1 cellular context compared by ENCODE assay signal in genomic region chr10:91191581-91191919, GRCh38.
TF ChIP-seq lines count a peak whose summit lies in the region.

No MANE protein-coding gene starts in this region.

TF ChIP-seq in HepG2, 621 proteins besides CTCF, POLR2A, EP300 and RAD21:
- no peak for TF ChIP-seq NFYB (CRISPR knock-in tag; IDR thresholded peaks at IDR 0.05)
- no peak for TF ChIP-seq THAP8 (CRISPR knock-in tag; IDR thresholded peaks at IDR 0.05; ENCODE audit: borderline replicate concordance)
- TF ChIP-seq ZNF570 (CRISPR knock-in tag; IDR thresholded peaks at IDR 0.05; ENCODE audit: borderline replicate concordance) = no peak
- TF ChIP-seq ARID4A (CRISPR knock-in tag; IDR thresholded peaks at IDR 0.05; ENCODE audit: borderline replicate concordance) = no peak
- no peak for TF ChIP-seq HIC2 (CRISPR knock-in tag; IDR thresholded peaks at IDR 0.05; ENCODE audit: low read depth)
- TF ChIP-seq STAT5B (CRISPR knock-in tag; IDR thresholded peaks at IDR 0.05) = no peak
- no peak for TF ChIP-seq PAXIP1 (CRISPR knock-in tag; conservative IDR thresholded peaks at IDR 0.05)
- no peak for TF ChIP-seq ZKSCAN1 (IDR thresholded peaks at IDR 0.05; ENCODE audit: low read length)
- TF ChIP-seq SIX1 (CRISPR knock-in tag; IDR thresholded peaks at IDR 0.05; ENCODE audit: borderline replicate concordance) = no peak
- no peak for TF ChIP-seq FOXM1 (CRISPR knock-in tag; IDR thresholded peaks at IDR 0.05)
- no peak for TF ChIP-seq REPIN1 (CRISPR knock-in tag; IDR thresholded peaks at IDR 0.05; ENCODE audit: borderline replicate concordance, low read depth)
- no peak for TF ChIP-seq ZNF543 (CRISPR knock-in tag; IDR thresholded peaks at IDR 0.05)
- TF ChIP-seq ZNF562 (CRISPR knock-in tag; IDR thresholded peaks at IDR 0.05; ENCODE audit: borderline replicate concordance) = no peak
- TF ChIP-seq MAF1 (CRISPR knock-in tag; IDR thresholded peaks at IDR 0.05; ENCODE audit: borderline replicate concordance) = no peak
- no peak for TF ChIP-seq EZH2 (conservative IDR thresholded peaks at IDR 0.05; ENCODE audit: low read depth, low read length)
- no peak for TF ChIP-seq ZNF224 (CRISPR knock-in tag; IDR thresholded peaks at IDR 0.05)
- TF ChIP-seq ARID5B (CRISPR knock-in tag; IDR thresholded peaks at IDR 0.05) = no peak
- TF ChIP-seq ZSCAN31 (CRISPR knock-in tag; IDR thresholded peaks at IDR 0.05; ENCODE audit: low read depth) = no peak
- no peak for TF ChIP-seq HBP1 (CRISPR knock-in tag; IDR thresholded peaks at IDR 0.05; ENCODE audit: low read depth)
